8 cellular contexts compared by ENCODE assay signal in genomic region chr11:10809373-10810199, GRCh38. TPM values are rescaled to one million over a fixed set of nuclear protein-coding genes. Genes with fewer than 3 reads are reported as not detected.
DNase-seq lines count a peak whose midpoint lies in the region; ATAC-seq and TF ChIP-seq lines count a peak whose summit lies in the region.

No MANE protein-coding gene starts in this region.

- TF ChIP-seq POLR2A in erythroblast (IDR thresholded peaks at IDR 0.05; ENCODE audit: low read length) = no peak
- TF ChIP-seq POLR2A in testis (IDR thresholded peaks at IDR 0.05) = no peak

- ATAC-seq in GM21576 (IDR thresholded peaks at IDR 0.05; ENCODE audit: unreplicated experiment) = peak; percentile 11

- H3K9me3 Mint-ChIP-seq in IgD-negative memory B cell = no peaks in the 10 kb centered on the region

- H3K27ac ChIP-seq in muscle layer of duodenum (ENCODE audit: low read length) (peak overlapping the region; percentile 96), testis (peak overlapping the region; percentile 99 to 100)

- DNase-seq in DMS79 treated with DMSO at 0.1 percent for 48 hours (lab: John Stamatoyannopoulos, UW) (peak; percentile 45), DMS79 (lab: John Stamatoyannopoulos, UW) (no peak), erythroblast (lab: John Stamatoyannopoulos, UW) (peak; percentile 60 to 73), testis (peak; percentile 59)
- DNase-seq in activated CD4-positive, CD25-positive, alpha-beta regulatory T cell treated with anti-CD3 and anti-CD28 coated beads, Interleukin-2, amount 50 U/mL, for 72 hours = peak; percentile 59

- TF ChIP-seq CTCF in testis (IDR thresholded peaks at IDR 0.05) = no peak

- WGBS in testis, 2 donors = 1% methylated on average over 20 to 29 of the region's 29 CpGs

- H3K27me3 Mint-ChIP-seq in IgD-negative memory B cell = no peaks in the 10 kb centered on the region

- H3K4me3 ChIP-seq in muscle layer of duodenum (ENCODE audit: low read depth in 1 of 2, low read length in 2 of 2) (peak overlapping the region; percentile 99), testis (peak overlapping the region; percentile 92 to 100)

- H3K36me3 Mint-ChIP-seq in IgD-negative memory B cell = peaks cover 5% of the 10 kb centered on the region

- H3K27ac Mint-ChIP-seq in IgD-negative memory B cell = peak overlapping the region; percentile 98 to 100 (median 99)

- H3K4me1 Mint-ChIP-seq in IgD-negative memory B cell = peaks cover 16 to 35% (median 20%) of the 10 kb centered on the region in 3 donors

- H3K36me3 ChIP-seq in muscle layer of duodenum (ENCODE audit: control insufficient read depth in 1 of 2, insufficient read depth in 2 of 2, low read length in 2 of 2) = peaks cover 25 to 30% of the 10 kb centered on the region in 2 donors
- peaks cover 5% of the 10 kb centered on the region for H3K36me3 ChIP-seq in testis (ENCODE audit: low read depth, missing control alignments)

- no peaks in the 10 kb centered on the region for H3K9me3 ChIP-seq in muscle layer of duodenum (ENCODE audit: control insufficient read depth in 1 of 2, low read length in 2 of 2)
- H3K9me3 ChIP-seq in testis = no peaks in the 10 kb centered on the region

- H3K27me3 ChIP-seq in muscle layer of duodenum (ENCODE audit: low read depth, low read length) (no peaks in the 10 kb centered on the region), testis (no peaks in the 10 kb centered on the region)

- intact Hi-C loops in testis (cut with DNase I; ENCODE audit: low total_unique reads) = loop anchor here (5.0 kb wide), 2 partner anchors 48 to 123 kb away; partner anchors contain the start of gene ZBED5

- peak overlapping the region; percentile 95 to 100 (median 97) for H3K4me3 Mint-ChIP-seq in IgD-negative memory B cell

- H3K4me1 ChIP-seq in muscle layer of duodenum (ENCODE audit: control insufficient read depth in 1 of 2, insufficient read depth in 2 of 2, low read length in 2 of 2) (peaks cover 19 to 32% of the 10 kb centered on the region in 2 donors), testis (peaks cover 16% of the 10 kb centered on the region)

RNA-seq across cellular contexts. Expression of gene EIF4G2, which starts 0.9 kb away (rescaled TPM):
- polyA plus RNA-seq in IgD-negative memory B cell (530 TPM), testis (ENCODE audit: insufficient read depth, low read depth, low replicate concordance) (501 TPM)
- total RNA-seq in testis = 100 to 1,000 TPM; 451 to 519 TPM

RNA-seq across cellular contexts. Expression of gene ZBED5, which starts 48.3 kb away (rescaled TPM):
- 27.2 TPM for polyA plus RNA-seq in IgD-negative memory B cell
- 10 to 100 TPM; 30.4 to 37.3 TPM for total RNA-seq in testis
- 27.0 TPM for polyA plus RNA-seq in testis (ENCODE audit: insufficient read depth, low read depth, low replicate concordance)

RNA-seq across cellular contexts. Expression of gene CTR9, which starts 58.5 kb away (rescaled TPM):
- polyA plus RNA-seq in IgD-negative memory B cell = 49.3 TPM
- 10 to 100 TPM; 47.3 to 50.9 TPM for total RNA-seq in testis
- polyA plus RNA-seq in testis (ENCODE audit: insufficient read depth, low read depth, low replicate concordance) = 48.6 TPM
